Comparison of ENCODE assay signal across 17 cellular contexts in the genomic region with DNA sequence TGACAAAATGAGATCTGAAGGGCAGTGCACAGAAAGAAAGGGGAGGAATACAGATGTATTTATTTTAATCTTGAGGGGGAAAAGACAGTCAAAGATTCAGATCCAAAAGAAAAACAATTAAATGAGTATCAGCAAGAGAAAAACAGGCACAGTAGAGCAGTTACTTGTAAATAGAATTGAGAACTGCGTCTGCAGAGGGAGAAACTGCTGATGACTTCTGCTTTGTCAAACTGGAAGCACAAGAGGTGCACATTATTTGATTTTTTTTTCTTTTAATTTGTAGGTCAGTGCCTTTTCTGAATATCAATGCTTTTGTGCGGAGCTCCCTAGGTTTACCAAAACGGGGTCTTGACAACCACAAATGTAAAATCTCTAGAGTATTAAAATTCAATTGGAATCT. TPM values are rescaled to one million over a fixed set of nuclear protein-coding genes. Genes with fewer than 3 reads are reported as not detected.
A peak's percentile ranks its signal among the peaks of the same experiment; 100 is the strongest.
DNase-seq lines count a peak whose midpoint lies in the region; ATAC-seq and TF ChIP-seq lines count a peak whose summit lies in the region.
"Had no signal": no experiment of that assay in that cellular context is flagged by ENCODE, and none has a peak within 500 bp of the region (broad histone marks: within the 10 kb centered on the region; RNA-seq: fewer than 3 reads in every experiment).

No MANE protein-coding gene starts in this region.

- no peak for ATAC-seq in aorta (ENCODE audit: low FRiP score)
- ATAC-seq: mucosa of descending colon had no signal

- no peak overlapping the region for H3K4me3 Mint-ChIP-seq in activated CD4-positive, alpha-beta memory T cell treated with anti-CD3 and anti-CD28 coated beads for 36 hours
- H3K4me3 Mint-ChIP-seq: activated CD4-positive, alpha-beta T cell treated with anti-CD3 and anti-CD28 coated beads, Interleukin-2, amount 10 ng/mL, durations not matched to agents 7 days and 5 days; activated naive CD8-positive, alpha-beta T cell treated with anti-CD3 and anti-CD28 coated beads, Interleukin-2, amount 10 ng/mL, durations not matched to agents 7 days and 5 days had no signal

- H3K27me3 ChIP-seq in left ventricle myocardium inferior (ENCODE audit: low read depth) (no peaks in the 10 kb centered on the region), right atrium auricular region (no peaks in the 10 kb centered on the region), ascending aorta (no peaks in the 10 kb centered on the region), aorta (ENCODE audit: control insufficient read depth in 1 of 2, insufficient read depth in 2 of 2, low read length in 1 of 2) (no peaks in the 10 kb centered on the region)
- H3K27me3 ChIP-seq: tibial artery had no signal

- WGBS in aorta, 2 donors = 24 to 25% methylated on average over 3 of the region's 3 CpGs

- no peaks in the 10 kb centered on the region for H3K9me3 ChIP-seq in left ventricle myocardium inferior (replicated peaks)
- H3K9me3 ChIP-seq in right atrium auricular region = no peaks in the 10 kb centered on the region
- no peaks in the 10 kb centered on the region for H3K9me3 ChIP-seq in ascending aorta
- no peaks in the 10 kb centered on the region for H3K9me3 ChIP-seq in aorta (ENCODE audit: control insufficient read depth, low read length)
- H3K9me3 ChIP-seq: mucosa of descending colon, tibial artery had no signal

- DNase-seq in left ventricle myocardium inferior (no peak), right atrium auricular region (ENCODE audit: low spot score) (no peak), ascending aorta (ENCODE audit: low spot score in 2 of 2) (no peak), midbrain (lab: John Stamatoyannopoulos, UW) (peak; percentile 59), aorta (no peak), NCI-H524 treated with DMSO at 0.1 percent for 48 hours (lab: John Stamatoyannopoulos, UW) (no peak), dermis blood vessel endothelial cell (no peak)
- DNase-seq in activated CD4-positive, alpha-beta memory T cell treated with anti-CD3 and anti-CD28 coated beads for 36 hours = no peak
- DNase-seq: activated CD4-positive, alpha-beta T cell treated with anti-CD3 and anti-CD28 coated beads, Interleukin-2, amount 10 ng/mL, durations not matched to agents 7 days and 5 days; activated naive CD8-positive, alpha-beta T cell treated with anti-CD3 and anti-CD28 coated beads, Interleukin-2, amount 10 ng/mL, durations not matched to agents 7 days and 5 days; activated T-cell treated with anti-CD3 and anti-CD28 coated beads, Interleukin-2, amount 50 U/mL, for 48 hours; mucosa of descending colon; NCI-H1048; NCI-H2107; T-helper 9 cell; tibial artery had no signal

- CTCF ChIA-PET in activated CD4-positive, alpha-beta memory T cell treated with anti-CD3 and anti-CD28 coated beads for 36 hours (lab: Charles Lee) = no interaction called here

- POLR2A ChIA-PET in activated CD4-positive, alpha-beta memory T cell treated with anti-CD3 and anti-CD28 coated beads for 36 hours (lab: Charles Lee) = interaction anchor here (0.6 kb wide), 1 partner anchor 151 kb away, joined by 3 read pairs; no protein-coding TSS in a partner anchor

- no peak overlapping the region for H3K27ac Mint-ChIP-seq in activated CD4-positive, alpha-beta memory T cell treated with anti-CD3 and anti-CD28 coated beads for 36 hours
- H3K27ac Mint-ChIP-seq: activated CD4-positive, alpha-beta T cell treated with anti-CD3 and anti-CD28 coated beads, Interleukin-2, amount 10 ng/mL, durations not matched to agents 7 days and 5 days; activated naive CD8-positive, alpha-beta T cell treated with anti-CD3 and anti-CD28 coated beads, Interleukin-2, amount 10 ng/mL, durations not matched to agents 7 days and 5 days; progenitor cell of endocrine pancreas had no signal

- H3K4me3 ChIP-seq in left ventricle myocardium inferior = no peak overlapping the region
- H3K4me3 ChIP-seq in right atrium auricular region = no peak overlapping the region
- H3K4me3 ChIP-seq in ascending aorta = peak overlapping the region; percentile 6 to 50
- H3K4me3 ChIP-seq in aorta (ENCODE audit: low read length in 2 of 2) = peak overlapping the region; percentile 28 to 36
- H3K4me3 ChIP-seq: mucosa of descending colon, tibial artery had no signal

- H3K4me1 Mint-ChIP-seq in activated CD4-positive, alpha-beta memory T cell treated with anti-CD3 and anti-CD28 coated beads for 36 hours (ENCODE audit: low read depth) = peaks cover 4% of the 10 kb centered on the region

- H3K27me3 Mint-ChIP-seq in activated CD4-positive, alpha-beta memory T cell treated with anti-CD3 and anti-CD28 coated beads for 36 hours = peaks cover 45% of the 10 kb centered on the region
- H3K27me3 Mint-ChIP-seq: progenitor cell of endocrine pancreas had no signal

- TF ChIP-seq CTCF in left ventricle myocardium inferior (IDR thresholded peaks at IDR 0.05; ENCODE audit: borderline replicate concordance) = no peak
- TF ChIP-seq CTCF in right atrium auricular region (IDR thresholded peaks at IDR 0.05) = no peak
- TF ChIP-seq CTCF in ascending aorta (IDR thresholded peaks at IDR 0.05) = no peak

- H3K36me3 Mint-ChIP-seq in activated CD4-positive, alpha-beta memory T cell treated with anti-CD3 and anti-CD28 coated beads for 36 hours = no peaks in the 10 kb centered on the region
- H3K36me3 Mint-ChIP-seq: activated naive CD8-positive, alpha-beta T cell treated with anti-CD3 and anti-CD28 coated beads, Interleukin-2, amount 10 ng/mL, durations not matched to agents 7 days and 5 days had no signal

- peak overlapping the region; percentile 71 for H3K27ac ChIP-seq in left ventricle myocardium inferior (replicated peaks)
- no peak overlapping the region for H3K27ac ChIP-seq in right atrium auricular region
- peak overlapping the region; percentile 47 to 75 for H3K27ac ChIP-seq in ascending aorta
- H3K27ac ChIP-seq in aorta (ENCODE audit: low read depth in 1 of 2, low read length in 2 of 2) = peak overlapping the region in 1 of 2 donors; percentile 19
- H3K27ac ChIP-seq: tibial artery had no signal

- no peaks in the 10 kb centered on the region for H3K9me3 Mint-ChIP-seq in activated CD4-positive, alpha-beta memory T cell treated with anti-CD3 and anti-CD28 coated beads for 36 hours
- H3K9me3 Mint-ChIP-seq: activated CD4-positive, alpha-beta T cell treated with anti-CD3 and anti-CD28 coated beads, Interleukin-2, amount 10 ng/mL, durations not matched to agents 7 days and 5 days; activated naive CD8-positive, alpha-beta T cell treated with anti-CD3 and anti-CD28 coated beads, Interleukin-2, amount 10 ng/mL, durations not matched to agents 7 days and 5 days had no signal

- intact Hi-C loops in left ventricle myocardium inferior (cut with micrococcal nuclease) = no loop called here
- intact Hi-C loops in ascending aorta (cut with DNase I) = no loop called here
- intact Hi-C loops in aorta (cut with DNase I) = no loop called here
- intact Hi-C loops in activated CD4-positive, alpha-beta memory T cell treated with anti-CD3 and anti-CD28 coated beads for 36 hours (cut with micrococcal nuclease) = no loop called here

- H3K36me3 ChIP-seq in left ventricle myocardium inferior (peaks cover 15% of the 10 kb centered on the region), right atrium auricular region (peaks cover 5% of the 10 kb centered on the region), ascending aorta (peaks cover 0 to under 1% of the 10 kb centered on the region in 2 donors), aorta (ENCODE audit: control insufficient read depth in 1 of 2, insufficient read depth in 2 of 2, low read length in 1 of 2) (no peaks in the 10 kb centered on the region)

- peaks cover 69% of the 10 kb centered on the region for H3K4me1 ChIP-seq in left ventricle myocardium inferior
- H3K4me1 ChIP-seq in right atrium auricular region = peaks cover 0 to 17% of the 10 kb centered on the region in 2 donors
- peaks cover 10 to 16% of the 10 kb centered on the region in 2 donors for H3K4me1 ChIP-seq in ascending aorta
- H3K4me1 ChIP-seq in aorta (ENCODE audit: control insufficient read depth in 1 of 2, insufficient read depth in 2 of 2, low read length in 2 of 2) = peaks cover 0 to 2% of the 10 kb centered on the region in 2 donors

RNA-seq across cellular contexts. Expression of gene EFNB2, which starts 37.3 kb away (rescaled TPM):
- total RNA-seq in left ventricle myocardium inferior (10.1 TPM), right atrium auricular region (10 to 100 TPM; 15.5 to 17.4 TPM), ascending aorta (38.0 TPM), aorta (10 to 100 TPM; 24.8 to 35.0 TPM), dermis blood vessel endothelial cell (60.1 and 121 TPM in 2 replicates)
- polyA plus RNA-seq in aorta = 10 to 100 TPM in 1 of 2 donors, 1 to 10 TPM in 1; 7.3 to 15.7 TPM
- total RNA-seq in activated CD4-positive, alpha-beta memory T cell treated with anti-CD3 and anti-CD28 coated beads for 36 hours = under 1 TPM in 1 of 2 experiments, not detected in 1; 0.07 TPM

Comparison
In these comparisons a context has a peak if more than half of its experiments do, and no peak if none do; other contexts are left out.
1. H3K27ac ChIP-seq: peak in left ventricle myocardium inferior (single experiment) and ascending aorta (2 of 2); none in right atrium auricular region (0 of 2).
2. H3K4me3 ChIP-seq: peak in ascending aorta (2 of 2) and aorta (2 of 2); none in left ventricle myocardium inferior (single experiment) and right atrium auricular region (0 of 2).
3. RNA of gene EFNB2, which starts 37.3 kb away (total RNA-seq): 60.1 to 121 TPM in dermis blood vessel endothelial cell, 38.0 TPM in ascending aorta (single experiment), 24.8 to 35.0 TPM in aorta, 15.5 to 17.4 TPM in right atrium auricular region and 10.1 TPM in left ventricle myocardium inferior (single experiment); 0.07 TPM in activated CD4-positive, alpha-beta memory T cell treated with anti-CD3 and anti-CD28 coated beads for 36 hours; every median in the first group is over 10 times any median in the second.